In genomic region chr3:31968391-31968926, GRCh38 we compare ENCODE assay signal across 10 cellular contexts. TPM values are rescaled to one million over a fixed set of nuclear protein-coding genes. Genes with fewer than 3 reads are reported as not detected.
DNase-seq lines count a peak whose midpoint lies in the region; ATAC-seq and TF ChIP-seq lines count a peak whose summit lies in the region.
"Had no signal": no experiment of that assay in that cellular context is flagged by ENCODE, and none has a peak within 500 bp of the region (broad histone marks: within the 10 kb centered on the region; RNA-seq: fewer than 3 reads in every experiment).

No MANE protein-coding gene starts in this region.

- H3K4me1 Mint-ChIP-seq in endothelial cell (ENCODE audit: unreplicated experiment) (peaks cover 37% of the 10 kb centered on the region), neural crest cell (peaks cover 58% of the 10 kb centered on the region)
- H3K4me1 Mint-ChIP-seq in CD4-positive, alpha-beta memory T cell, result no peaks in the 10 kb centered on the region
- peaks cover 4% of the 10 kb centered on the region for H3K4me1 Mint-ChIP-seq in activated CD8-positive, alpha-beta memory T cell treated with anti-CD3 and anti-CD28 coated beads, Interleukin-2, amount 10 ng/mL, durations not matched to agents 7 days and 5 days
- H3K4me1 Mint-ChIP-seq: CD4-positive, CD25-positive, alpha-beta regulatory T cell had no signal

- H3K9me3 Mint-ChIP-seq in endothelial cell (ENCODE audit: unreplicated experiment) (no peaks in the 10 kb centered on the region), neural crest cell (no peaks in the 10 kb centered on the region)
- no peaks in the 10 kb centered on the region for H3K9me3 Mint-ChIP-seq in CD4-positive, alpha-beta memory T cell
- H3K9me3 Mint-ChIP-seq in activated CD8-positive, alpha-beta memory T cell treated with anti-CD3 and anti-CD28 coated beads, Interleukin-2, amount 10 ng/mL, durations not matched to agents 7 days and 5 days (ENCODE audit: low read depth), result no peaks in the 10 kb centered on the region

- H3K4me3 ChIP-seq in CD4-positive, alpha-beta memory T cell (ENCODE audit: low read length in 2 of 2), result no peak overlapping the region

- H3K4me3 Mint-ChIP-seq in endothelial cell (ENCODE audit: unreplicated experiment) (no peak overlapping the region), neural crest cell (peak overlapping the region; percentile 65)
- H3K4me3 Mint-ChIP-seq in CD4-positive, alpha-beta memory T cell, result no peak overlapping the region
- H3K4me3 Mint-ChIP-seq in activated CD8-positive, alpha-beta memory T cell treated with anti-CD3 and anti-CD28 coated beads, Interleukin-2, amount 10 ng/mL, durations not matched to agents 7 days and 5 days, result no peak overlapping the region
- H3K4me3 Mint-ChIP-seq: CD4-positive, CD25-positive, alpha-beta regulatory T cell had no signal

- H3K36me3 ChIP-seq in CD4-positive, alpha-beta memory T cell (ENCODE audit: insufficient read depth, low read length), result no peaks in the 10 kb centered on the region

- peaks cover 3% of the 10 kb centered on the region for H3K36me3 Mint-ChIP-seq in endothelial cell (ENCODE audit: low read depth, unreplicated experiment)
- H3K36me3 Mint-ChIP-seq in neural crest cell (ENCODE audit: low read depth), result no peaks in the 10 kb centered on the region
- H3K36me3 Mint-ChIP-seq in CD4-positive, alpha-beta memory T cell, result no peaks in the 10 kb centered on the region
- H3K36me3 Mint-ChIP-seq in activated CD8-positive, alpha-beta memory T cell treated with anti-CD3 and anti-CD28 coated beads, Interleukin-2, amount 10 ng/mL, durations not matched to agents 7 days and 5 days, result no peaks in the 10 kb centered on the region
- H3K36me3 Mint-ChIP-seq: CD4-positive, CD25-positive, alpha-beta regulatory T cell had no signal

- intact Hi-C loops in CD4-positive, alpha-beta memory T cell (cut with micrococcal nuclease), result no loop called here

- H3K27ac Mint-ChIP-seq in endothelial cell (ENCODE audit: unreplicated experiment), result peak overlapping the region; percentile 86
- H3K27ac Mint-ChIP-seq in neural crest cell (ENCODE audit: unreplicated experiment), result peak overlapping the region; percentile 93
- H3K27ac Mint-ChIP-seq in CD4-positive, alpha-beta memory T cell, result no peak overlapping the region
- H3K27ac Mint-ChIP-seq in activated CD8-positive, alpha-beta memory T cell treated with anti-CD3 and anti-CD28 coated beads, Interleukin-2, amount 10 ng/mL, durations not matched to agents 7 days and 5 days, result no peak overlapping the region
- H3K27ac Mint-ChIP-seq: CD4-positive, CD25-positive, alpha-beta regulatory T cell had no signal

- H3K27me3 Mint-ChIP-seq in endothelial cell (ENCODE audit: unreplicated experiment) (peaks cover 2% of the 10 kb centered on the region), neural crest cell (ENCODE audit: low read depth) (no peaks in the 10 kb centered on the region)
- H3K27me3 Mint-ChIP-seq in CD4-positive, alpha-beta memory T cell, result peaks cover 11 to 13% of the 10 kb centered on the region in 2 donors
- peaks cover 14% of the 10 kb centered on the region for H3K27me3 Mint-ChIP-seq in activated CD8-positive, alpha-beta memory T cell treated with anti-CD3 and anti-CD28 coated beads, Interleukin-2, amount 10 ng/mL, durations not matched to agents 7 days and 5 days

- CTCF ChIA-PET in CD4-positive, alpha-beta memory T cell (lab: Charles Lee; ENCODE audit: partially characterized antibody), result no interaction called here
- CTCF ChIA-PET in activated CD8-positive, alpha-beta memory T cell treated with anti-CD3 and anti-CD28 coated beads, Interleukin-2, amount 10 ng/mL, durations not matched to agents 7 days and 5 days (lab: Charles Lee), result no interaction called here

- peak; percentile 58 for DNase-seq in ACHN
- peak; percentile 71 for DNase-seq in M059J (ENCODE audit: low read depth)
- DNase-seq in endothelial cell (ENCODE audit: low spot score), result no peak
- DNase-seq in neural crest cell (ENCODE audit: low read depth, low spot score), result no peak
- DNase-seq in CD4-positive, alpha-beta memory T cell, result no peak
- no peak for DNase-seq in stimulated activated CD4-positive, alpha-beta T cell treated with anti-CD3 and anti-CD28 coated beads, Interleukin-15, amount 100 ng/mL, for 24 hours
- no peak for DNase-seq in activated CD8-positive, alpha-beta memory T cell treated with anti-CD3 and anti-CD28 coated beads, Interleukin-2, amount 10 ng/mL, durations not matched to agents 7 days and 5 days
- DNase-seq: activated effector memory CD4-positive, alpha-beta T cell treated with anti-CD3 and anti-CD28 coated beads, Interleukin-2, amount 50 U/mL, for 16 hours; CD4-positive, CD25-positive, alpha-beta regulatory T cell had no signal

- H3K27ac ChIP-seq in CD4-positive, alpha-beta memory T cell (ENCODE audit: low read depth, low read length), result no peak overlapping the region

- H3K27me3 ChIP-seq in CD4-positive, alpha-beta memory T cell (ENCODE audit: insufficient read depth, low read length), result no peaks in the 10 kb centered on the region

- no peaks in the 10 kb centered on the region for H3K4me1 ChIP-seq in CD4-positive, alpha-beta memory T cell (ENCODE audit: insufficient read depth, low read length)

- H3K9me3 ChIP-seq in CD4-positive, alpha-beta memory T cell (ENCODE audit: control insufficient read depth in 1 of 2, low read length in 2 of 2), result no peaks in the 10 kb centered on the region

- no peak for ATAC-seq in HG03045 (IDR thresholded peaks at IDR 0.05; ENCODE audit: unreplicated experiment)
- ATAC-seq in activated CD8-positive, alpha-beta memory T cell treated with anti-CD3 and anti-CD28 coated beads, Interleukin-2, amount 10 ng/mL, durations not matched to agents 7 days and 5 days, result no peak

- POLR2A ChIA-PET in CD4-positive, alpha-beta memory T cell (lab: Charles Lee; ENCODE audit: partially characterized antibody), result no interaction called here

- no peak for TF ChIP-seq CTCF in endothelial cell (IDR thresholded peaks at IDR 0.05; ENCODE audit: unreplicated experiment)
- TF ChIP-seq CTCF in neural crest cell (conservative IDR thresholded peaks at IDR 0.05), result no peak

- in situ Hi-C loops in ACHN (cut with HindIII; ENCODE audit: low pct_ligation_motif_present, low pct_unique_long_range_greater_than_20kb, low sequenced_read_pairs), result no loop called here

RNA-seq across cellular contexts. Expression of gene OSBPL10, which starts 12.6 kb away (rescaled TPM):
- 7.1 and 13.9 TPM in 2 replicates for total RNA-seq in M059J (2014; rRNA removed; shearing (Covaris generic))
- total RNA-seq in endothelial cell (ENCODE audit: unreplicated experiment) (61.0 TPM), neural crest cell (18.7 and 20.4 TPM in 2 replicates)
- not detected for total RNA-seq in CD4-positive, alpha-beta memory T cell
- polyA plus RNA-seq in CD4-positive, alpha-beta memory T cell, result under 1 TPM in 1 of 2 donors, not detected in 1; 0.95 TPM
- total RNA-seq in activated CD8-positive, alpha-beta memory T cell treated with anti-CD3 and anti-CD28 coated beads, Interleukin-2, amount 10 ng/mL, durations not matched to agents 7 days and 5 days, result 1 to 10 TPM in 1 of 2 experiments, under 1 TPM in 1; 0.26 to 2.3 TPM

RNA-seq across cellular contexts. Expression of gene ZNF860, which starts 13.1 kb away (rescaled TPM):
- 0.25 TPM in 1 of 2 replicates, not detected in the other for total RNA-seq in M059J (2014; rRNA removed; shearing (Covaris generic))
- total RNA-seq in endothelial cell (ENCODE audit: unreplicated experiment) (1.1 TPM), neural crest cell (0.27 and 0.56 TPM in 2 replicates)
- total RNA-seq in CD4-positive, alpha-beta memory T cell, result not detected
- under 1 TPM in 1 of 2 donors, not detected in 1; 0.07 TPM for polyA plus RNA-seq in CD4-positive, alpha-beta memory T cell
- total RNA-seq in activated CD8-positive, alpha-beta memory T cell treated with anti-CD3 and anti-CD28 coated beads, Interleukin-2, amount 10 ng/mL, durations not matched to agents 7 days and 5 days, result not detected
- total RNA-seq: CD4-positive, CD25-positive, alpha-beta regulatory T cell had no signal
- polyA plus RNA-seq: CD4-positive, CD25-positive, alpha-beta regulatory T cell had no signal

Comparison
In these comparisons a context has a peak if more than half of its experiments do, and no peak if none do; other contexts are left out.
1. DNase-seq: peak in ACHN (single experiment) and M059J (single experiment); none in endothelial cell (single experiment), neural crest cell (single experiment), CD4-positive, alpha-beta memory T cell (0 of 5), stimulated activated CD4-positive, alpha-beta T cell treated with anti-CD3 and anti-CD28 coated beads, Interleukin-15, amount 100 ng/mL, for 24 hours (single experiment) and activated CD8-positive, alpha-beta memory T cell treated with anti-CD3 and anti-CD28 coated beads, Interleukin-2, amount 10 ng/mL, durations not matched to agents 7 days and 5 days (single experiment).
2. H3K27ac Mint-ChIP-seq: peak in endothelial cell (single experiment) and neural crest cell (single experiment); none in CD4-positive, alpha-beta memory T cell (0 of 7) and activated CD8-positive, alpha-beta memory T cell treated with anti-CD3 and anti-CD28 coated beads, Interleukin-2, amount 10 ng/mL, durations not matched to agents 7 days and 5 days (single experiment).